ENCODE assay signal across 8 cellular contexts in the genomic region with DNA sequence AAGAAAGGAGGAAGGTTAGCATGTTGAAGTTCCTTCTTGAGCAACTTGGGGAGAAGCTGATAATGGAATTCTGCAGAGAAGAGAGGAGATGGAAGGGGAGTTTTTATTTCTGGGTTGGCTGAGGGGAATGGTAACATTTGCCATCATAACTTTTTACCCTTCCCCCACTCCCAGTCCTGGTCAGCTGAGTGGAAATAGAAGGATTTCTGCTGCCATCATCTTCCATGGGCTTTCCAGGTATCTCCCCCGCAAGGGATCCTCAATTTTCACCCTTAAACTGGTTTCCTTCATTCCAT. TPM values are rescaled to one million over a fixed set of nuclear protein-coding genes. Genes with fewer than 3 reads are reported as not detected.
A peak's percentile ranks its signal among the peaks of the same experiment; 100 is the strongest.
DNase-seq lines count a peak whose midpoint lies in the region; ATAC-seq, FAIRE-seq and TF ChIP-seq lines count a peak whose summit lies in the region.
"Had no signal": no experiment of that assay in that cellular context is flagged by ENCODE, and none has a peak within 500 bp of the region (broad histone marks: within the 10 kb centered on the region; RNA-seq: fewer than 3 reads in every experiment).

No MANE protein-coding gene starts in this region.

- H3K9me2 ChIP-seq in hepatocyte (replicated peaks; ENCODE audit: insufficient read depth): no peaks in the 10 kb centered on the region

- no peak for FAIRE-seq in HepG2 (lab: Jason Lieb, UNC)

- H3K27me3 ChIP-seq in HepG2 (ENCODE audit: control insufficient read depth in 1 of 2, insufficient read depth in 2 of 2, low read length in 2 of 2) (peaks cover 0 to 22% of the 10 kb centered on the region in 2 experiments; a peak in 2 of 5 replicates), right lobe of liver (peaks cover 0 to 5% of the 10 kb centered on the region in 2 donors), hepatocyte (peaks cover 11% of the 10 kb centered on the region), vagina (no peaks in the 10 kb centered on the region)

- H3K4me3 ChIP-seq in HepG2 (replicated peaks in 1 of 3; ENCODE audit: insufficient read depth in 1 of 3, low read depth in 2 of 3, low read length in 3 of 3) (no peak overlapping the region), right lobe of liver (no peak overlapping the region), hepatocyte (no peak overlapping the region), vagina (no peak overlapping the region)

- ATAC-seq in HepG2 (no peak), right lobe of liver (no peak), GM18519 (IDR thresholded peaks at IDR 0.05; ENCODE audit: low FRiP score, unreplicated experiment) (no peak)

- POLR2A ChIA-PET in HepG2 (lab: Yijun Ruan, JAX): interaction anchor here (1.4 to 5.4 kb wide), 3 partner anchors 14 to 87 kb away, joined by 3 to 26 read pairs (median 7); a partner anchor contains a TSS

- H2AFZ ChIP-seq in HepG2 (ENCODE audit: low read length) (no peak overlapping the region), hepatocyte (no peak overlapping the region)

- H4K20me1 ChIP-seq in HepG2 (ENCODE audit: insufficient read depth, low read length): no peaks in the 10 kb centered on the region; the same call in 1 of the 2 replicates
- no peaks in the 10 kb centered on the region for H4K20me1 ChIP-seq in hepatocyte (ENCODE audit: insufficient read depth, poor library complexity, severe bottlenecking)

- BruUV-seq in HepG2 (replicated peaks; lab: Mats Ljungman, UMichigan): no TSS peak

- in situ Hi-C loops in HepG2 (cut with HindIII; ENCODE audit: extremely low pct_ligation_motif_present, low pct_unique_long_range_greater_than_20kb): no loop called here

- H3K27ac ChIP-seq in HepG2 (ENCODE audit: extremely low read length, insufficient read depth, low read length): no peak overlapping the region
- no peak overlapping the region for H3K27ac ChIP-seq in right lobe of liver
- H3K27ac ChIP-seq in hepatocyte: no peak overlapping the region
- H3K27ac ChIP-seq in vagina: peak overlapping the region; percentile 99
- H3K27ac ChIP-seq: epithelial cell of prostate had no signal

- CTCF ChIA-PET in HepG2 (lab: Yijun Ruan, JAX; ENCODE audit: low intra/inter-chr PET ratio, low total read pairs): no interaction called here

- intact Hi-C loops in HepG2 (cut with micrococcal nuclease; ENCODE audit: unreplicated experiment): no loop called here
- intact Hi-C loops in right lobe of liver (cut with DNase I): no loop called here
- intact Hi-C loops in vagina (cut with DNase I): loop anchor here (5.0 kb wide), 1 partner anchor 1991 kb away; a partner anchor contains a TSS

- H3K9ac ChIP-seq in HepG2 (ENCODE audit: insufficient read depth, low read depth, low read length): no peak overlapping the region

- DNase-seq in HepG2 (ENCODE audit: low spot score) (no peak), right lobe of liver (no peak), hepatocyte (ENCODE audit: low spot score) (no peak), vagina (ENCODE audit: extremely low spot score in 2 of 2) (no peak), anterior cingulate cortex (lab: John Stamatoyannopoulos, UW) (no peak)
- DNase-seq: OCI-M1 had no signal

- 92% methylated on average over 1 of the region's 1 CpG for WGBS in HepG2 (ENCODE audit: low lambda C conversion rate)
- WGBS in right lobe of liver (ENCODE audit: insufficient coverage, low coverage, low lambda C conversion rate, missing lambda C conversion rate): 100% methylated on average over 1 of the region's 1 CpG
- 100% methylated on average over 1 of the region's 1 CpG for WGBS in hepatocyte (ENCODE audit: low lambda C conversion rate, missing lambda C conversion rate)

- TF ChIP-seq POLR2A in HepG2 (IDR thresholded peaks at IDR 0.05; ENCODE audit: insufficient read depth in 1 of 2, low read depth in 2 of 2, low read length in 2 of 2) (no peak), right lobe of liver (IDR thresholded peaks at IDR 0.05) (no peak), vagina (IDR thresholded peaks at IDR 0.05) (no peak)

- no peak for TF ChIP-seq CTCF in HepG2 (CRISPR knock-in tag; IDR thresholded peaks at IDR 0.05)
- TF ChIP-seq CTCF in right lobe of liver (IDR thresholded peaks at IDR 0.05): no peak
- TF ChIP-seq CTCF in hepatocyte (IDR thresholded peaks at IDR 0.05; ENCODE audit: poor library complexity): no peak
- TF ChIP-seq CTCF in vagina (IDR thresholded peaks at IDR 0.05): no peak

- H3K4me1 ChIP-seq in HepG2 (ENCODE audit: insufficient read depth, low read length) (peaks cover 36% of the 10 kb centered on the region), right lobe of liver (peaks cover 0 to 6% (median 0%) of the 10 kb centered on the region in 4 donors), hepatocyte (ENCODE audit: insufficient read depth) (peaks cover 30% of the 10 kb centered on the region), vagina (peaks cover 29% of the 10 kb centered on the region)

- H3K79me2 ChIP-seq in HepG2 (ENCODE audit: insufficient read depth, low read length) (no peaks in the 10 kb centered on the region), hepatocyte (no peaks in the 10 kb centered on the region)

- H3K36me3 ChIP-seq in HepG2 (replicated peaks in 1 of 2; ENCODE audit: control insufficient read depth in 1 of 2, insufficient read depth in 2 of 2, low read length in 2 of 2) (peaks cover 2 to 8% of the 10 kb centered on the region in 2 experiments; a peak in 2 of 5 replicates), right lobe of liver (peaks cover 0 to 3% (median 0%) of the 10 kb centered on the region in 4 donors), hepatocyte (replicated peaks; ENCODE audit: insufficient read depth, low read depth) (no peaks in the 10 kb centered on the region), vagina (peaks cover 0 to 7% of the 10 kb centered on the region in 2 donors)

- no peak for TF ChIP-seq RAD21 in HepG2 (CRISPR knock-in tag; IDR thresholded peaks at IDR 0.05)

- TF ChIP-seq EP300 in HepG2 (IDR thresholded peaks at IDR 0.05; ENCODE audit: low read depth in 2 of 2, low read length in 2 of 2) (no peak), HepG2 (CRISPR knock-in tag; IDR thresholded peaks at IDR 0.05; ENCODE audit: borderline replicate concordance) (no peak)

- peak overlapping the region; percentile 92 for H3K4me2 ChIP-seq in HepG2 (ENCODE audit: low read depth, low read length)
- peak overlapping the region; percentile 93 for H3K4me2 ChIP-seq in hepatocyte

- H3K9me3 ChIP-seq in HepG2 (ENCODE audit: low read length) (no peaks in the 10 kb centered on the region), right lobe of liver (no peaks in the 10 kb centered on the region), hepatocyte (ENCODE audit: low read depth) (no peaks in the 10 kb centered on the region), vagina (no peaks in the 10 kb centered on the region)

RNA-seq across cellular contexts. Expression of a gene that starts 1.3 kb away (rescaled TPM):
- 5.4 and 9.0 TPM in 2 replicates for total RNA-seq in HepG2 (2016; rRNA removed; fragmentation: Illumina TruSeq; extraction: Trizol)
- total RNA-seq in HepG2 (2016; cell fraction: cytosol; rRNA removed; fragmentation: Illumina TruSeq; extraction: Trizol; ENCODE audit: low read depth): 4.1 and 4.8 TPM in 2 replicates
- 4.3 and 9.2 TPM in 2 replicates for total RNA-seq in HepG2 (2016; cell fraction: insoluble cytoplasmic fraction; rRNA removed; fragmentation: Illumina TruSeq; extraction: Trizol)
- 8.4 and 9.4 TPM in 2 replicates for total RNA-seq in HepG2 (2016; cell fraction: membrane; rRNA removed; fragmentation: Illumina TruSeq; extraction: Trizol)
- 9.5 and 11.0 TPM in 2 replicates for total RNA-seq in HepG2 (2016; cell fraction: nucleus; rRNA removed; fragmentation: Illumina TruSeq; extraction: Trizol)
- 27.2 and 28.7 TPM in 2 replicates for polyA plus RNA-seq in HepG2 (2011; rRNA removed)
- polyA plus RNA-seq in HepG2 (2011; cell fraction: cytosol; rRNA removed): 13.0 and 16.9 TPM in 2 replicates
- polyA plus RNA-seq in HepG2 (2011; cell fraction: nucleus; rRNA removed): 170 and 204 TPM in 2 replicates
- polyA plus RNA-seq in HepG2 (2012): 11.6 and 13.9 TPM in 2 replicates
- 4.0 and 4.6 TPM in 2 replicates for polyA plus RNA-seq in HepG2 (2016; cell fraction: cytosol; fragmentation: Illumina TruSeq; extraction: Trizol; ENCODE audit: low read depth)
- 6.2 and 8.3 TPM in 2 replicates for polyA plus RNA-seq in HepG2 (2016; cell fraction: insoluble cytoplasmic fraction; fragmentation: Illumina TruSeq; extraction: Trizol; ENCODE audit: low read depth)
- polyA plus RNA-seq in HepG2 (2016; cell fraction: membrane; fragmentation: Illumina TruSeq; extraction: Trizol; ENCODE audit: low read depth): 9.6 and 10.1 TPM in 2 replicates
- polyA plus RNA-seq in HepG2 (2016; cell fraction: nucleus; fragmentation: Illumina TruSeq; extraction: Trizol; ENCODE audit: insufficient read depth, low read depth): 29.4 and 32.9 TPM in 2 replicates
- 16.3 TPM in 1 of 2 replicates, not detected in the other for polyA minus RNA-seq in HepG2 (2011; rRNA and poly(A)+ RNA removed; ENCODE audit: low replicate concordance)
- polyA minus RNA-seq in HepG2 (2011; cell fraction: cytosol; rRNA and poly(A)+ RNA removed): 4.4 and 6.0 TPM in 2 replicates
- 14.5 and 15.1 TPM in 2 replicates for polyA minus RNA-seq in HepG2 (2011; cell fraction: nucleus; rRNA and poly(A)+ RNA removed)
- 1 to 10 TPM in 5 of 6 experiments, under 1 TPM in 1; 0.86 to 2.7 (median 1.9) TPM for total RNA-seq in right lobe of liver
- total RNA-seq in hepatocyte: 17.7 and 19.9 TPM in 2 replicates
- polyA plus RNA-seq in hepatocyte: 31.2 and 42.9 TPM in 2 replicates
- total RNA-seq in vagina: 22.1 TPM

RNA-seq across cellular contexts. Expression of a gene that starts 5.3 kb away (rescaled TPM):
- total RNA-seq in HepG2 (2016; rRNA removed; fragmentation: Illumina TruSeq; extraction: Trizol) (10.1 and 11.5 TPM in 2 replicates), right lobe of liver (1 to 10 TPM in 5 of 6 experiments, under 1 TPM in 1; 0.92 to 2.0 (median 1.3) TPM), hepatocyte (9.0 and 12.6 TPM in 2 replicates), vagina (28.7 TPM)
- total RNA-seq in HepG2 (2016; cell fraction: cytosol; rRNA removed; fragmentation: Illumina TruSeq; extraction: Trizol; ENCODE audit: low read depth): 8.4 and 8.9 TPM in 2 replicates
- total RNA-seq in HepG2 (2016; cell fraction: insoluble cytoplasmic fraction; rRNA removed; fragmentation: Illumina TruSeq; extraction: Trizol): 8.3 and 14.8 TPM in 2 replicates
- 16.1 and 18.0 TPM in 2 replicates for total RNA-seq in HepG2 (2016; cell fraction: membrane; rRNA removed; fragmentation: Illumina TruSeq; extraction: Trizol)
- 9.2 and 9.6 TPM in 2 replicates for total RNA-seq in HepG2 (2016; cell fraction: nucleus; rRNA removed; fragmentation: Illumina TruSeq; extraction: Trizol)
- polyA plus RNA-seq in HepG2 (2011; rRNA removed) (12.5 and 15.3 TPM in 2 replicates), hepatocyte (0.29 and 1.3 TPM in 2 replicates)
- polyA plus RNA-seq in HepG2 (2011; cell fraction: cytosol; rRNA removed): 8.5 and 8.9 TPM in 2 replicates
- 77.8 and 83.0 TPM in 2 replicates for polyA plus RNA-seq in HepG2 (2011; cell fraction: nucleus; rRNA removed)
- polyA plus RNA-seq in HepG2 (2012): 15.4 and 15.7 TPM in 2 replicates
- polyA plus RNA-seq in HepG2 (2016; cell fraction: cytosol; fragmentation: Illumina TruSeq; extraction: Trizol; ENCODE audit: low read depth): 6.4 and 8.2 TPM in 2 replicates
- 8.6 and 9.4 TPM in 2 replicates for polyA plus RNA-seq in HepG2 (2016; cell fraction: insoluble cytoplasmic fraction; fragmentation: Illumina TruSeq; extraction: Trizol; ENCODE audit: low read depth)
- 11.4 and 11.5 TPM in 2 replicates for polyA plus RNA-seq in HepG2 (2016; cell fraction: membrane; fragmentation: Illumina TruSeq; extraction: Trizol; ENCODE audit: low read depth)
- polyA plus RNA-seq in HepG2 (2016; cell fraction: nucleus; fragmentation: Illumina TruSeq; extraction: Trizol; ENCODE audit: insufficient read depth, low read depth): 21.2 and 28.6 TPM in 2 replicates
- polyA minus RNA-seq in HepG2 (2011; rRNA and poly(A)+ RNA removed; ENCODE audit: low replicate concordance): 6.2 TPM in 1 of 2 replicates, not detected in the other
- 2.9 and 3.3 TPM in 2 replicates for polyA minus RNA-seq in HepG2 (2011; cell fraction: cytosol; rRNA and poly(A)+ RNA removed)
- 11.8 and 12.6 TPM in 2 replicates for polyA minus RNA-seq in HepG2 (2011; cell fraction: nucleus; rRNA and poly(A)+ RNA removed)

RNA-seq across cellular contexts. Expression of a gene that starts 15.0 kb away (rescaled TPM):
- total RNA-seq in HepG2 (2016; rRNA removed; fragmentation: Illumina TruSeq; extraction: Trizol) (23.6 and 26.4 TPM in 2 replicates), right lobe of liver (10 to 100 TPM; 11.3 to 27.6 (median 12.8) TPM), hepatocyte (30.0 and 41.6 TPM in 2 replicates), vagina (16.7 TPM)
- 2.6 and 2.8 TPM in 2 replicates for total RNA-seq in HepG2 (2016; cell fraction: cytosol; rRNA removed; fragmentation: Illumina TruSeq; extraction: Trizol; ENCODE audit: low read depth)
- 19.8 and 28.3 TPM in 2 replicates for total RNA-seq in HepG2 (2016; cell fraction: insoluble cytoplasmic fraction; rRNA removed; fragmentation: Illumina TruSeq; extraction: Trizol)
- 9.9 and 10.2 TPM in 2 replicates for total RNA-seq in HepG2 (2016; cell fraction: membrane; rRNA removed; fragmentation: Illumina TruSeq; extraction: Trizol)
- total RNA-seq in HepG2 (2016; cell fraction: nucleus; rRNA removed; fragmentation: Illumina TruSeq; extraction: Trizol): 23.9 TPM in 2 replicates
- polyA plus RNA-seq in HepG2 (2011; rRNA removed) (21.7 and 23.3 TPM in 2 replicates), hepatocyte (32.3 and 34.2 TPM in 2 replicates)
- polyA plus RNA-seq in HepG2 (2011; cell fraction: cytosol; rRNA removed): 13.2 and 18.6 TPM in 2 replicates
- 26.0 and 28.4 TPM in 2 replicates for polyA plus RNA-seq in HepG2 (2011; cell fraction: nucleus; rRNA removed)
- polyA plus RNA-seq in HepG2 (2012): 14.2 and 18.4 TPM in 2 replicates
- polyA plus RNA-seq in HepG2 (2016; cell fraction: cytosol; fragmentation: Illumina TruSeq; extraction: Trizol; ENCODE audit: low read depth): 2.2 and 2.3 TPM in 2 replicates
- 16.8 and 23.7 TPM in 2 replicates for polyA plus RNA-seq in HepG2 (2016; cell fraction: insoluble cytoplasmic fraction; fragmentation: Illumina TruSeq; extraction: Trizol; ENCODE audit: low read depth)
- polyA plus RNA-seq in HepG2 (2016; cell fraction: membrane; fragmentation: Illumina TruSeq; extraction: Trizol; ENCODE audit: low read depth): 6.3 and 6.4 TPM in 2 replicates
- polyA plus RNA-seq in HepG2 (2016; cell fraction: nucleus; fragmentation: Illumina TruSeq; extraction: Trizol; ENCODE audit: insufficient read depth, low read depth): 34.3 and 34.5 TPM in 2 replicates
- 20.4 and 21.5 TPM in 2 replicates for polyA minus RNA-seq in HepG2 (2011; rRNA and poly(A)+ RNA removed; ENCODE audit: low replicate concordance)
- polyA minus RNA-seq in HepG2 (2011; cell fraction: cytosol; rRNA and poly(A)+ RNA removed): 12.7 and 13.5 TPM in 2 replicates
- 8.1 and 11.4 TPM in 2 replicates for polyA minus RNA-seq in HepG2 (2011; cell fraction: nucleus; rRNA and poly(A)+ RNA removed)

RNA-seq across cellular contexts. Expression of a gene that starts 27.0 kb away (rescaled TPM):
- total RNA-seq in HepG2 (2016; rRNA removed; fragmentation: Illumina TruSeq; extraction: Trizol) (1.9 and 4.5 TPM in 2 replicates), right lobe of liver (1 to 10 TPM in 3 of 6 experiments, under 1 TPM in 3; 0.44 to 3.6 (median 0.78) TPM), hepatocyte (0.24 and 0.97 TPM in 2 replicates), vagina (7.6 TPM)
- total RNA-seq in HepG2 (2016; cell fraction: cytosol; rRNA removed; fragmentation: Illumina TruSeq; extraction: Trizol; ENCODE audit: low read depth): 1.8 and 2.2 TPM in 2 replicates
- total RNA-seq in HepG2 (2016; cell fraction: insoluble cytoplasmic fraction; rRNA removed; fragmentation: Illumina TruSeq; extraction: Trizol): 2.9 and 5.7 TPM in 2 replicates
- total RNA-seq in HepG2 (2016; cell fraction: membrane; rRNA removed; fragmentation: Illumina TruSeq; extraction: Trizol): 2.5 and 3.5 TPM in 2 replicates
- 5.8 and 8.3 TPM in 2 replicates for total RNA-seq in HepG2 (2016; cell fraction: nucleus; rRNA removed; fragmentation: Illumina TruSeq; extraction: Trizol)
- polyA plus RNA-seq in HepG2 (2011; rRNA removed) (5.4 and 5.9 TPM in 2 replicates), hepatocyte (0.97 and 1.2 TPM in 2 replicates)
- polyA plus RNA-seq in HepG2 (2011; cell fraction: cytosol; rRNA removed): 2.9 and 4.0 TPM in 2 replicates
- polyA plus RNA-seq in HepG2 (2011; cell fraction: nucleus; rRNA removed): 18.7 and 19.0 TPM in 2 replicates
- 1.8 and 3.8 TPM in 2 replicates for polyA plus RNA-seq in HepG2 (2012)
- 0.94 and 1.2 TPM in 2 replicates for polyA plus RNA-seq in HepG2 (2016; cell fraction: cytosol; fragmentation: Illumina TruSeq; extraction: Trizol; ENCODE audit: low read depth)
- polyA plus RNA-seq in HepG2 (2016; cell fraction: insoluble cytoplasmic fraction; fragmentation: Illumina TruSeq; extraction: Trizol; ENCODE audit: low read depth): 3.4 and 3.9 TPM in 2 replicates
- 2.4 and 2.9 TPM in 2 replicates for polyA plus RNA-seq in HepG2 (2016; cell fraction: membrane; fragmentation: Illumina TruSeq; extraction: Trizol; ENCODE audit: low read depth)
- polyA plus RNA-seq in HepG2 (2016; cell fraction: nucleus; fragmentation: Illumina TruSeq; extraction: Trizol; ENCODE audit: insufficient read depth, low read depth): 13.0 and 13.7 TPM in 2 replicates
- polyA minus RNA-seq in HepG2 (2011; rRNA and poly(A)+ RNA removed; ENCODE audit: low replicate concordance): 8.1 and 22.4 TPM in 2 replicates
- polyA minus RNA-seq in HepG2 (2011; cell fraction: cytosol; rRNA and poly(A)+ RNA removed): 2.5 and 3.0 TPM in 2 replicates
- 8.2 and 8.8 TPM in 2 replicates for polyA minus RNA-seq in HepG2 (2011; cell fraction: nucleus; rRNA and poly(A)+ RNA removed)

RNA-seq across cellular contexts. Expression of a gene that starts 56.1 kb away (rescaled TPM):
- total RNA-seq in HepG2 (2016; rRNA removed; fragmentation: Illumina TruSeq; extraction: Trizol): 1.1 and 1.6 TPM in 2 replicates
- 0.18 and 0.71 TPM in 2 replicates for total RNA-seq in HepG2 (2016; cell fraction: cytosol; rRNA removed; fragmentation: Illumina TruSeq; extraction: Trizol; ENCODE audit: low read depth)
- 0.91 and 1.5 TPM in 2 replicates for total RNA-seq in HepG2 (2016; cell fraction: insoluble cytoplasmic fraction; rRNA removed; fragmentation: Illumina TruSeq; extraction: Trizol)
- total RNA-seq in HepG2 (2016; cell fraction: membrane; rRNA removed; fragmentation: Illumina TruSeq; extraction: Trizol): 0.37 and 0.41 TPM in 2 replicates
- 3.2 and 3.6 TPM in 2 replicates for total RNA-seq in HepG2 (2016; cell fraction: nucleus; rRNA removed; fragmentation: Illumina TruSeq; extraction: Trizol)
- polyA plus RNA-seq in HepG2 (2011; rRNA removed): 10.3 and 11.9 TPM in 2 replicates
- polyA plus RNA-seq in HepG2 (2011; cell fraction: cytosol; rRNA removed): 2.9 and 3.5 TPM in 2 replicates
- 35.5 and 41.8 TPM in 2 replicates for polyA plus RNA-seq in HepG2 (2011; cell fraction: nucleus; rRNA removed)
- 8.0 and 9.1 TPM in 2 replicates for polyA plus RNA-seq in HepG2 (2012)
- polyA plus RNA-seq in HepG2 (2016; cell fraction: cytosol; fragmentation: Illumina TruSeq; extraction: Trizol; ENCODE audit: low read depth): 0.12 and 0.15 TPM in 2 replicates
- 0.97 and 1.1 TPM in 2 replicates for polyA plus RNA-seq in HepG2 (2016; cell fraction: insoluble cytoplasmic fraction; fragmentation: Illumina TruSeq; extraction: Trizol; ENCODE audit: low read depth)
- polyA plus RNA-seq in HepG2 (2016; cell fraction: membrane; fragmentation: Illumina TruSeq; extraction: Trizol; ENCODE audit: low read depth): 0.27 and 0.29 TPM in 2 replicates
- 7.8 and 8.7 TPM in 2 replicates for polyA plus RNA-seq in HepG2 (2016; cell fraction: nucleus; fragmentation: Illumina TruSeq; extraction: Trizol; ENCODE audit: insufficient read depth, low read depth)
- polyA minus RNA-seq in HepG2 (2011; rRNA and poly(A)+ RNA removed; ENCODE audit: low replicate concordance): 0.02 and 2.8 TPM in 2 replicates
- 1.9 and 3.0 TPM in 2 replicates for polyA minus RNA-seq in HepG2 (2011; cell fraction: cytosol; rRNA and poly(A)+ RNA removed)
- polyA minus RNA-seq in HepG2 (2011; cell fraction: nucleus; rRNA and poly(A)+ RNA removed): 17.8 and 18.6 TPM in 2 replicates
- total RNA-seq in right lobe of liver: under 1 TPM in 1 of 6 experiments, not detected in 5; 0.02 TPM
- 0.03 and 0.16 TPM in 2 replicates for total RNA-seq in hepatocyte
- polyA plus RNA-seq in hepatocyte: 0.18 TPM in 2 replicates
- 4.4 TPM for total RNA-seq in vagina
